In the genomic region with DNA sequence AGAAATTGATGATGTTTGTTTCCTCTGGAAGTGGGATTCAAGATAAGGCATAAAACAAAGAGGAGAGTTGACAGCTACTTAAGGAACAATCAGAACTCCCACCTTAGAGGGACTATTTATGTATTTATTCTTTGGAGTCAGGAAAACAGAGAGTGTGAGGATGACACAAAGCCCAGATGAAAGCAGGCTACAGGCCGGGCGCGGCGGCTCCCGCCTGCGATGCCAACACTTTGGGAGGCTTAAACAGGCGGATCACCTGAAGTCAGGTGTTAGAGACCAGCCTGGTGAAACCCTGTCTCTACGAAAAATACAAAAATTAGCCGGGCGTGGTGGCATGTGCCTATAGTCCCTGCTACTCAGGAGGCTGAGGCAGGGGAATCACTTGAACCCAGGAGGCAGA, we compare ENCODE assay signal across 33 cellular contexts.
"Had no signal": no experiment of that assay in that cellular context is flagged by ENCODE, and none has a peak within 500 bp of the region (broad histone marks: within the 10 kb centered on the region; RNA-seq: fewer than 3 reads in every experiment).

No MANE protein-coding gene starts in this region.

- H3K27me3 ChIP-seq: MG63 had no signal

- H3K9ac ChIP-seq: KMS-11 had no signal

- H3K27ac ChIP-seq: KMS-11 had no signal

- DNase-seq: Karpas-422, Kasumi-1, MG63, MM.1S, MV-4-11, NCI-H1048, NCI-H1092, NCI-H1092 treated with DMSO at 0.1 percent for 48 hours, NCI-H1105, NCI-H1105 treated with DMSO at 0.1 percent for 48 hours, NCI-H1417, NCI-H1417 treated with DMSO at 0.1 percent for 48 hours, NCI-H1436, NCI-H1436 treated with DMSO at 0.1 percent for 48 hours, NCI-H146, NCI-H1694, NCI-H1694 treated with DMSO at 0.1 percent for 48 hours, NCI-H187, NCI-H187 treated with DMSO at 0.1 percent for 48 hours, NCI-H1930, NCI-H2029, NCI-H2029 treated with DMSO at 0.1 percent for 48 hours, NCI-H2081, NCI-H2081 treated with DMSO at 0.1 percent for 48 hours, NCI-H2107, NCI-H2171, NCI-H2227 treated with DMSO at 0.1 percent for 48 hours, NCI-H226, NCI-H345, NCI-H446, NCI-H446 treated with DMSO at 0.1 percent for 48 hours, NCI-H510A had no signal

- H3K4me3 ChIP-seq: MG63 had no signal

- H3K36me3 ChIP-seq: MG63 had no signal
